Comparison of ENCODE assay signal across 27 cellular contexts in genomic region chr13:25118371-25118770, GRCh38. TPM values are rescaled to one million over a fixed set of nuclear protein-coding genes. Genes with fewer than 3 reads are reported as not detected.
DNase-seq lines count a peak whose midpoint lies in the region; ATAC-seq and TF ChIP-seq lines count a peak whose summit lies in the region.
"Had no signal": no experiment of that assay in that cellular context is flagged by ENCODE, and none has a peak within 500 bp of the region (broad histone marks: within the 10 kb centered on the region; RNA-seq: fewer than 3 reads in every experiment).

No MANE protein-coding gene starts in this region.

- no peaks in the 10 kb centered on the region for H3K4me1 Mint-ChIP-seq in CD8-positive, alpha-beta T cell (ENCODE audit: low read depth)
- H3K4me1 Mint-ChIP-seq: stimulated activated memory B cell treated with anti-CD40 and anti-IgM and Interleukin-4, amounts not matched to agents 10 μg/mL and 1 μg/mL and 100 μg/mL, for 72 hours had no signal

- peak overlapping the region; percentile 14; the same call in 1 of the 2 replicates for H3K27ac ChIP-seq in SK-N-MC
- no peak overlapping the region for H3K27ac ChIP-seq in CD8-positive, alpha-beta T cell (ENCODE audit: low read depth, low read length)
- H3K27ac ChIP-seq: ascending aorta, GM23248, upper lobe of left lung had no signal

- H3K27me3 ChIP-seq in CD8-positive, alpha-beta T cell (ENCODE audit: insufficient read depth, low read length), result no peaks in the 10 kb centered on the region
- H3K27me3 ChIP-seq: ascending aorta, upper lobe of left lung had no signal

- peak; percentile 49 for ATAC-seq in GM18868 (IDR thresholded peaks at IDR 0.05; ENCODE audit: unreplicated experiment)
- no peak for ATAC-seq in HG03175 (IDR thresholded peaks at IDR 0.05; ENCODE audit: unreplicated experiment)
- no peak for ATAC-seq in CD8-positive, alpha-beta T cell
- ATAC-seq: activated T-cell treated with anti-CD3 and anti-CD28 coated beads, Interleukin-2, amount 50 U/mL, for 72 hours; left colon; natural killer cell treated with Interleukin-12 subunit alpha and Interleukin-12 subunit beta and Interleukin-15 and Interleukin-18, amount 100 ng/mL, for 72 hours; Panc1; stimulated activated memory B cell treated with anti-CD40 and anti-IgM and Interleukin-4, amounts not matched to agents 10 μg/mL and 1 μg/mL and 100 μg/mL, for 72 hours had no signal

- peaks cover 4% of the 10 kb centered on the region for H3K4me1 ChIP-seq in CD8-positive, alpha-beta T cell (ENCODE audit: insufficient read depth, low read length)
- H3K4me1 ChIP-seq: ascending aorta had no signal

- POLR2A ChIA-PET in CD8-positive, alpha-beta T cell (lab: Charles Lee), result no interaction called here

- no peaks in the 10 kb centered on the region for H3K36me3 Mint-ChIP-seq in CD8-positive, alpha-beta T cell
- H3K36me3 Mint-ChIP-seq: natural killer cell treated with Interleukin-12 subunit alpha and Interleukin-12 subunit beta and Interleukin-15 and Interleukin-18, amount 100 ng/mL, for 72 hours; stimulated activated memory B cell treated with anti-CD40 and anti-IgM and Interleukin-4, amounts not matched to agents 10 μg/mL and 1 μg/mL and 100 μg/mL, for 72 hours had no signal

- H3K9me3 ChIP-seq in SK-N-MC (ENCODE audit: low read depth, low read length), result no peaks in the 10 kb centered on the region
- H3K9me3 ChIP-seq in CD8-positive, alpha-beta T cell (ENCODE audit: low read length), result no peaks in the 10 kb centered on the region
- H3K9me3 ChIP-seq: ascending aorta, upper lobe of left lung had no signal

- CTCF ChIA-PET in CD8-positive, alpha-beta T cell (lab: Charles Lee), result no interaction called here

- H3K27ac Mint-ChIP-seq in CD8-positive, alpha-beta T cell, result no peak overlapping the region
- H3K27ac Mint-ChIP-seq: activated T-cell treated with anti-CD3 and anti-CD28 coated beads, Interleukin-2, amount 50 U/mL, for 72 hours; natural killer cell treated with Interleukin-12 subunit alpha and Interleukin-12 subunit beta and Interleukin-15 and Interleukin-18, amount 100 ng/mL, for 72 hours; stimulated activated memory B cell treated with anti-CD40 and anti-IgM and Interleukin-4, amounts not matched to agents 10 μg/mL and 1 μg/mL and 100 μg/mL, for 72 hours had no signal

- no peaks in the 10 kb centered on the region for H3K36me3 ChIP-seq in SK-N-MC (ENCODE audit: insufficient read depth, low read length)
- no peaks in the 10 kb centered on the region for H3K36me3 ChIP-seq in CD8-positive, alpha-beta T cell (ENCODE audit: insufficient read depth, low read length)
- H3K36me3 ChIP-seq: ascending aorta, upper lobe of left lung had no signal

- DNase-seq in NAMALWA (ENCODE audit: low spot score) (peak; percentile 14), SK-N-MC (ENCODE audit: low read depth, low spot score) (no peak), germinal center (ENCODE audit: low spot score) (peak; percentile 12), NCI-H446 (lab: John Stamatoyannopoulos, UW) (no peak)
- DNase-seq in activated CD8-positive, alpha-beta memory T cell treated with anti-CD3 and anti-CD28 coated beads for 24 hours, result no peak
- no peak for DNase-seq in CD8-positive, alpha-beta T cell
- DNase-seq: activated CD4-positive, CD25-positive, alpha-beta regulatory T cell; activated T-cell treated with anti-CD3 and anti-CD28 coated beads, Interleukin-2, amount 50 U/mL, for 72 hours; C1 segment of cervical spinal cord; effector CD4-positive, alpha-beta T cell; GM23248; hypothalamus; left colon; SHP77 had no signal

- H3K9ac ChIP-seq in SK-N-MC (ENCODE audit: insufficient read length), result no peak overlapping the region
- H3K9ac ChIP-seq: GM23248 had no signal

- no peak overlapping the region for H3K4me3 ChIP-seq in SK-N-MC
- H3K4me3 ChIP-seq in CD8-positive, alpha-beta T cell (ENCODE audit: low read depth, low read length), result no peak overlapping the region
- H3K4me3 ChIP-seq: ascending aorta, GM23248, upper lobe of left lung had no signal

- peaks cover 40% of the 10 kb centered on the region for H3K27me3 Mint-ChIP-seq in CD8-positive, alpha-beta T cell (ENCODE audit: low read depth)

- peaks cover 5% of the 10 kb centered on the region for H3K9me3 Mint-ChIP-seq in CD8-positive, alpha-beta T cell
- H3K9me3 Mint-ChIP-seq: natural killer cell treated with Interleukin-12 subunit alpha and Interleukin-12 subunit beta and Interleukin-15 and Interleukin-18, amount 100 ng/mL, for 72 hours had no signal

- TF ChIP-seq CTCF in CD8-positive, alpha-beta T cell (IDR thresholded peaks at IDR 0.05), result no peak

- intact Hi-C loops in CD8-positive, alpha-beta T cell (cut with DNase I, micrococcal nuclease), result loop anchor here in 1 of 2 experiments (10.0 kb wide), 1 partner anchor 256 kb away; the partner anchor contains the start of gene ATP8A2

- H3K4me3 Mint-ChIP-seq in CD8-positive, alpha-beta T cell, result no peak overlapping the region
- H3K4me3 Mint-ChIP-seq: activated T-cell treated with anti-CD3 and anti-CD28 coated beads, Interleukin-2, amount 50 U/mL, for 72 hours; natural killer cell treated with Interleukin-12 subunit alpha and Interleukin-12 subunit beta and Interleukin-15 and Interleukin-18, amount 100 ng/mL, for 72 hours; stimulated activated memory B cell treated with anti-CD40 and anti-IgM and Interleukin-4, amounts not matched to agents 10 μg/mL and 1 μg/mL and 100 μg/mL, for 72 hours had no signal

RNA-seq across cellular contexts. Expression of gene PABPC3, which starts 22.4 kb away (rescaled TPM):
- 1 to 10 TPM; 1.4 to 1.5 TPM for total RNA-seq in CD8-positive, alpha-beta T cell
- total RNA-seq: ascending aorta had no signal

RNA-seq across cellular contexts. Expression of gene AMER2, which starts 53.7 kb away (rescaled TPM):
- not detected for total RNA-seq in CD8-positive, alpha-beta T cell
- total RNA-seq: ascending aorta; G401; GM23248; lung microvascular endothelial cell; MCF 10A; mucosa of gallbladder; natural killer cell treated with Interleukin-12 subunit alpha and Interleukin-12 subunit beta and Interleukin-15 and Interleukin-18, amount 100 ng/mL, for 72 hours; NCI-H460; skeletal muscle tissue had no signal

Comparison
In these comparisons a context has a peak if more than half of its experiments do, and no peak if none do; other contexts are left out.
1. DNase-seq: peak in NAMALWA (single experiment) and germinal center (single experiment); none in SK-N-MC (single experiment), NCI-H446 (0 of 2), activated CD8-positive, alpha-beta memory T cell treated with anti-CD3 and anti-CD28 coated beads for 24 hours (single experiment) and CD8-positive, alpha-beta T cell (0 of 7).